ENCODE assay signal across 1 cellular context in the genomic region with DNA sequence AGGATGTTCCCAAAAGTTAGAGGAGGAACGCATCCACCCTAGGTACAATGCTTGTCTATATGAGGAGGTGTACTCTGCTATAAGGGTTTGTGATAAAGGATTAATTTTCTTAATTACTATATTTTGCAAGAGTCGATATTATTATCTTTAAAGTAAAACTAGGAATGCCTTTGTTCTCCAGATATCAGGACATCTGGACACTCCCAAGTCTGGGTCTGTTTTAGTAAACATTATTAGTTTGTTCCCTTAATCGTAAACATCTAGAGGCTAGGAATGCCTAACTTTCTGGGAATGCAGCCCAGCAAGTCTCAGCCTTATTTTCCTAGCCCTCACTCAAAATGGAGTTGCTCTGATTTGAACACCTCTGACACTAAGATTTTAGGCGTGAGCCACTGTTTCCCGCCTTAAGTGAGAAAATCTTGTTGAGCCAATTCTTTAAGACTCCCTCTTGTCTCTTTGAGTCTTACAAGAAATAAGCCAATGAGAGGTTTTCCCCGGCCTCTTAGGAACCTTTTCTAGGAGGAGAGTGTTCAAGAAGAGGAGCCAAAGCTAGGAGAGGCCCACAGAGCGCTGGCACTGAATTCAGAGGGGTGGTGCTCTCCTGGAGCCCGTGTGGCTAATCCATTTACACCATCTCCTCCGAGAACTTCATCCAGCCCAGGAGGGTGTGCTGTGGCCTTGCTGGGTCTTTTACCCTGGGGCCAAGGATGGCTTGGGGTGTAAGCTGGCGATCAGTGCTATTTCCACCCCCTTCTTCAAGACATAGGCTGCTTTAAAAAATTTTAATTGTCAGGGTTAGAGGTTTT.
TF ChIP-seq lines count a peak whose summit lies in the region.

No MANE protein-coding gene starts in this region.

TF ChIP-seq in HepG2, 621 proteins besides CTCF, POLR2A, EP300 and RAD21:
- TF ChIP-seq ZNF775 (CRISPR knock-in tag; IDR thresholded peaks at IDR 0.05; ENCODE audit: borderline replicate concordance), result no peak
- TF ChIP-seq CBX1 (IDR thresholded peaks at IDR 0.05; ENCODE audit: low read depth), result no peak
- no peak for TF ChIP-seq NFKBIZ (CRISPR knock-in tag; IDR thresholded peaks at IDR 0.05)
- no peak for TF ChIP-seq ARHGAP35 (CRISPR knock-in tag; IDR thresholded peaks at IDR 0.05; ENCODE audit: borderline replicate concordance)
- TF ChIP-seq ATM (IDR thresholded peaks at IDR 0.05; ENCODE audit: borderline replicate concordance), result no peak
- TF ChIP-seq, protein P1, sequence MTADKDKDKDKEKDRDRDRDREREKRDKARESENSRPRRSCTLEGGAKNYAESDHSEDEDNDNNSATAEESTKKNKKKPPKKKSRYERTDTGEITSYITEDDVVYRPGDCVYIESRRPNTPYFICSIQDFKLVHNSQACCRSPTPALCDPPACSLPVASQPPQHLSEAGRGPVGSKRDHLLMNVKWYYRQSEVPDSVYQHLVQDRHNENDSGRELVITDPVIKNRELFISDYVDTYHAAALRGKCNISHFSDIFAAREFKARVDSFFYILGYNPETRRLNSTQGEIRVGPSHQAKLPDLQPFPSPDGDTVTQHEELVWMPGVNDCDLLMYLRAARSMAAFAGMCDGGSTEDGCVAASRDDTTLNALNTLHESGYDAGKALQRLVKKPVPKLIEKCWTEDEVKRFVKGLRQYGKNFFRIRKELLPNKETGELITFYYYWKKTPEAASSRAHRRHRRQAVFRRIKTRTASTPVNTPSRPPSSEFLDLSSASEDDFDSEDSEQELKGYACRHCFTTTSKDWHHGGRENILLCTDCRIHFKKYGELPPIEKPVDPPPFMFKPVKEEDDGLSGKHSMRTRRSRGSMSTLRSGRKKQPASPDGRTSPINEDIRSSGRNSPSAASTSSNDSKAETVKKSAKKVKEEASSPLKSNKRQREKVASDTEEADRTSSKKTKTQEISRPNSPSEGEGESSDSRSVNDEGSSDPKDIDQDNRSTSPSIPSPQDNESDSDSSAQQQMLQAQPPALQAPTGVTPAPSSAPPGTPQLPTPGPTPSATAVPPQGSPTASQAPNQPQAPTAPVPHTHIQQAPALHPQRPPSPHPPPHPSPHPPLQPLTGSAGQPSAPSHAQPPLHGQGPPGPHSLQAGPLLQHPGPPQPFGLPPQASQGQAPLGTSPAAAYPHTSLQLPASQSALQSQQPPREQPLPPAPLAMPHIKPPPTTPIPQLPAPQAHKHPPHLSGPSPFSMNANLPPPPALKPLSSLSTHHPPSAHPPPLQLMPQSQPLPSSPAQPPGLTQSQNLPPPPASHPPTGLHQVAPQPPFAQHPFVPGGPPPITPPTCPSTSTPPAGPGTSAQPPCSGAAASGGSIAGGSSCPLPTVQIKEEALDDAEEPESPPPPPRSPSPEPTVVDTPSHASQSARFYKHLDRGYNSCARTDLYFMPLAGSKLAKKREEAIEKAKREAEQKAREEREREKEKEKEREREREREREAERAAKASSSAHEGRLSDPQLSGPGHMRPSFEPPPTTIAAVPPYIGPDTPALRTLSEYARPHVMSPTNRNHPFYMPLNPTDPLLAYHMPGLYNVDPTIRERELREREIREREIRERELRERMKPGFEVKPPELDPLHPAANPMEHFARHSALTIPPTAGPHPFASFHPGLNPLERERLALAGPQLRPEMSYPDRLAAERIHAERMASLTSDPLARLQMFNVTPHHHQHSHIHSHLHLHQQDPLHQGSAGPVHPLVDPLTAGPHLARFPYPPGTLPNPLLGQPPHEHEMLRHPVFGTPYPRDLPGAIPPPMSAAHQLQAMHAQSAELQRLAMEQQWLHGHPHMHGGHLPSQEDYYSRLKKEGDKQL (CRISPR knock-in tag; IDR thresholded peaks at IDR 0.05; ENCODE audit: low read depth), result no peak
- no peak for TF ChIP-seq ZNF569 (CRISPR knock-in tag; IDR thresholded peaks at IDR 0.05; ENCODE audit: borderline replicate concordance)
- TF ChIP-seq, protein P2, sequence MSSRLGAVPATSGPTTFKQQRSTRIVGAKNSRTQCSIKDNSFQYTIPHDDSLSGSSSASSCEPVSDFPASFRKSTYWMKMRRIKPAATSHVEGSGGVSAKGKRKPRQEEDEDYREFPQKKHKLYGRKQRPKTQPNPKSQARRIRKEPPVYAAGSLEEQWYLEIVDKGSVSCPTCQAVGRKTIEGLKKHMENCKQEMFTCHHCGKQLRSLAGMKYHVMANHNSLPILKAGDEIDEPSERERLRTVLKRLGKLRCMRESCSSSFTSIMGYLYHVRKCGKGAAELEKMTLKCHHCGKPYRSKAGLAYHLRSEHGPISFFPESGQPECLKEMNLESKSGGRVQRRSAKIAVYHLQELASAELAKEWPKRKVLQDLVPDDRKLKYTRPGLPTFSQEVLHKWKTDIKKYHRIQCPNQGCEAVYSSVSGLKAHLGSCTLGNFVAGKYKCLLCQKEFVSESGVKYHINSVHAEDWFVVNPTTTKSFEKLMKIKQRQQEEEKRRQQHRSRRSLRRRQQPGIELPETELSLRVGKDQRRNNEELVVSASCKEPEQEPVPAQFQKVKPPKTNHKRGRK (CRISPR knock-in tag; IDR thresholded peaks at IDR 0.05), result no peak
- no peak for TF ChIP-seq ZNF235 (CRISPR knock-in tag; IDR thresholded peaks at IDR 0.05; ENCODE audit: borderline replicate concordance)
- no peak for TF ChIP-seq ZNF382 (CRISPR knock-in tag; IDR thresholded peaks at IDR 0.05; ENCODE audit: borderline replicate concordance)
- TF ChIP-seq ZFYVE20 (CRISPR knock-in tag; IDR thresholded peaks at IDR 0.05; ENCODE audit: borderline replicate concordance, low read depth), result no peak
- no peak for TF ChIP-seq CBX2 (IDR thresholded peaks at IDR 0.05; ENCODE audit: low read depth, low read length)
- TF ChIP-seq CBX2 (CRISPR knock-in tag; IDR thresholded peaks at IDR 0.05; ENCODE audit: low read depth), result no peak
- no peak for TF ChIP-seq ZNF749 (CRISPR knock-in tag; IDR thresholded peaks at IDR 0.05; ENCODE audit: borderline replicate concordance)
- no peak for TF ChIP-seq HOXA5 (CRISPR knock-in tag; IDR thresholded peaks at IDR 0.05)
- no peak for TF ChIP-seq ZNF326 (CRISPR knock-in tag; IDR thresholded peaks at IDR 0.05; ENCODE audit: borderline replicate concordance)
- TF ChIP-seq, protein P3, sequence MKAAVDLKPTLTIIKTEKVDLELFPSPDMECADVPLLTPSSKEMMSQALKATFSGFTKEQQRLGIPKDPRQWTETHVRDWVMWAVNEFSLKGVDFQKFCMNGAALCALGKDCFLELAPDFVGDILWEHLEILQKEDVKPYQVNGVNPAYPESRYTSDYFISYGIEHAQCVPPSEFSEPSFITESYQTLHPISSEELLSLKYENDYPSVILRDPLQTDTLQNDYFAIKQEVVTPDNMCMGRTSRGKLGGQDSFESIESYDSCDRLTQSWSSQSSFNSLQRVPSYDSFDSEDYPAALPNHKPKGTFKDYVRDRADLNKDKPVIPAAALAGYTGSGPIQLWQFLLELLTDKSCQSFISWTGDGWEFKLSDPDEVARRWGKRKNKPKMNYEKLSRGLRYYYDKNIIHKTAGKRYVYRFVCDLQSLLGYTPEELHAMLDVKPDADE (CRISPR knock-in tag; IDR thresholded peaks at IDR 0.05), result no peak
- TF ChIP-seq, protein P4, sequence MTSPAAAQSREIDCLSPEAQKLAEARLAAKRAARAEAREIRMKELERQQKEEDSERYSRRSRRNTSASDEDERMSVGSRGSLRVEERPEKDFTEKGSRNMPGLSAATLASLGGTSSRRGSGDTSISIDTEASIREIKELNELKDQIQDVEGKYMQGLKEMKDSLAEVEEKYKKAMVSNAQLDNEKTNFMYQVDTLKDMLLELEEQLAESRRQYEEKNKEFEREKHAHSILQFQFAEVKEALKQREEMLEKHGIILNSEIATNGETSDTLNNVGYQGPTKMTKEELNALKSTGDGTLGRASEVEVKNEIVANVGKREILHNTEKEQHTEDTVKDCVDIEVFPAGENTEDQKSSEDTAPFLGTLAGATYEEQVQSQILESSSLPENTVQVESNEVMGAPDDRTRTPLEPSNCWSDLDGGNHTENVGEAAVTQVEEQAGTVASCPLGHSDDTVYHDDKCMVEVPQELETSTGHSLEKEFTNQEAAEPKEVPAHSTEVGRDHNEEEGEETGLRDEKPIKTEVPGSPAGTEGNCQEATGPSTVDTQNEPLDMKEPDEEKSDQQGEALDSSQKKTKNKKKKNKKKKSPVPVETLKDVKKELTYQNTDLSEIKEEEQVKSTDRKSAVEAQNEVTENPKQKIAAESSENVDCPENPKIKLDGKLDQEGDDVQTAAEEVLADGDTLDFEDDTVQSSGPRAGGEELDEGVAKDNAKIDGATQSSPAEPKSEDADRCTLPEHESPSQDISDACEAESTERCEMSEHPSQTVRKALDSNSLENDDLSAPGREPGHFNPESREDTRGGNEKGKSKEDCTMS (CRISPR knock-in tag; conservative IDR thresholded peaks at IDR 0.05), result no peak
- no peak for TF ChIP-seq SP2 (CRISPR knock-in tag; IDR thresholded peaks at IDR 0.05)
- no peak for TF ChIP-seq ZNF501 (CRISPR knock-in tag; IDR thresholded peaks at IDR 0.05)
- TF ChIP-seq RBM22 (optimal IDR thresholded peaks at IDR 0.05; ENCODE audit: low read length), result no peak
TF ChIP-seq in HepG2: peak in this region for 0.
